ENCODE assay signal across 8 cellular contexts in genomic region chr17:49746791-49747490, GRCh38. TPM values are rescaled to one million over a fixed set of nuclear protein-coding genes. Genes with fewer than 3 reads are reported as not detected.
DNase-seq lines count a peak whose midpoint lies in the region; ATAC-seq and TF ChIP-seq lines count a peak whose summit lies in the region.

No MANE protein-coding gene starts in this region.

- TF ChIP-seq CTCF in DND-41 (IDR thresholded peaks at IDR 0.05; ENCODE audit: borderline replicate concordance, extremely low read depth, low read length, poor library complexity, severe bottlenecking): no peak
- TF ChIP-seq CTCF in chondrocyte (IDR thresholded peaks at IDR 0.05): no peak
- TF ChIP-seq CTCF in esophagus muscularis mucosa (IDR thresholded peaks at IDR 0.05): no peak

- H3K27me3 ChIP-seq in DND-41 (ENCODE audit: insufficient read depth, low read length, poor library complexity) (no peaks in the 10 kb centered on the region), esophagus muscularis mucosa (no peaks in the 10 kb centered on the region)

- H3K4me3 ChIP-seq in DND-41 (ENCODE audit: low read depth in 1 of 2, low read length in 2 of 2): peak overlapping the region in 1 of 2 experiments; percentile 43; a peak in 2 of 4 replicates
- H3K4me3 ChIP-seq in esophagus muscularis mucosa: no peak overlapping the region

- peaks cover 84% of the 10 kb centered on the region for H3K4me1 ChIP-seq in DND-41 (ENCODE audit: insufficient read depth, low read length)
- peaks cover 31 to 55% (median 38%) of the 10 kb centered on the region in 4 donors for H3K4me1 ChIP-seq in esophagus muscularis mucosa

- no peak overlapping the region; the same call in 1 of the 2 replicates for H2AFZ ChIP-seq in DND-41 (ENCODE audit: low read depth, low read length)

- no peak overlapping the region for H3K4me3 Mint-ChIP-seq in chondrocyte (ENCODE audit: unreplicated experiment)

- peak overlapping the region; percentile 66 for H3K4me2 ChIP-seq in DND-41 (ENCODE audit: insufficient read depth, low read length)

- no peak overlapping the region for H3K27ac Mint-ChIP-seq in chondrocyte (ENCODE audit: unreplicated experiment)

- WGBS in esophagus muscularis mucosa: 78% methylated on average over 5 of the region's 5 CpGs

- intact Hi-C loops in esophagus muscularis mucosa (cut with DNase I): no loop called here

- H3K36me3 ChIP-seq in DND-41 (ENCODE audit: insufficient read depth, low read length) (no peaks in the 10 kb centered on the region), esophagus muscularis mucosa (no peaks in the 10 kb centered on the region)

- TF ChIP-seq EP300 in esophagus muscularis mucosa (IDR thresholded peaks at IDR 0.05): no peak

- H3K79me2 ChIP-seq in DND-41 (ENCODE audit: insufficient read depth, low read length): peaks cover 69% of the 10 kb centered on the region

- TF ChIP-seq POLR2A in esophagus muscularis mucosa (IDR thresholded peaks at IDR 0.05; ENCODE audit: low read depth): no peak

- peak overlapping the region; percentile 92 for H3K27ac ChIP-seq in DND-41 (ENCODE audit: low read length)
- peak overlapping the region in 2 of 4 donors; percentile 1 to 19 for H3K27ac ChIP-seq in esophagus muscularis mucosa (replicated peaks in 1 of 4)

- DNase-seq in DND-41 (peak; percentile 53), chondrocyte (ENCODE audit: low spot score) (no peak), OCI-M2 (lab: John Stamatoyannopoulos, UW; ENCODE audit: unreplicated experiment) (no peak), esophagus muscularis mucosa (ENCODE audit: extremely low spot score) (no peak)
- peak; percentile 64 for DNase-seq in central memory CD4-positive, alpha-beta T cell
- no peak for DNase-seq in stimulated activated CD4-positive, alpha-beta T cell treated with anti-CD3 and anti-CD28 coated beads, Interleukin-4, amount 100 ng/mL, for 24 hours

- ATAC-seq in DND-41 (ENCODE audit: insufficient read depth, low read depth) (peak; percentile 64), GM19372 (IDR thresholded peaks at IDR 0.05; ENCODE audit: low read depth, unreplicated experiment) (peak; percentile 51), HG03342 (IDR thresholded peaks at IDR 0.05; ENCODE audit: unreplicated experiment) (peak; percentile 43)

- H3K27me3 Mint-ChIP-seq in chondrocyte (ENCODE audit: low read depth): no peaks in the 10 kb centered on the region

- peaks cover 15% of the 10 kb centered on the region for H4K20me1 ChIP-seq in DND-41 (ENCODE audit: insufficient read depth, low read length)

- H3K36me3 Mint-ChIP-seq in chondrocyte (ENCODE audit: low read depth): no peaks in the 10 kb centered on the region

- peak overlapping the region; percentile 50 for H3K9ac ChIP-seq in DND-41 (ENCODE audit: low read depth, low read length)

- no peaks in the 10 kb centered on the region for H3K9me3 Mint-ChIP-seq in chondrocyte (ENCODE audit: low read depth)

- H3K4me1 Mint-ChIP-seq in chondrocyte (ENCODE audit: low read depth): no peaks in the 10 kb centered on the region

- H3K9me3 ChIP-seq in DND-41 (ENCODE audit: insufficient read depth, low read length, severe bottlenecking): no peaks in the 10 kb centered on the region
- H3K9me3 ChIP-seq in esophagus muscularis mucosa: no peaks in the 10 kb centered on the region

RNA-seq across cellular contexts. Expression of gene FAM117A, which starts 17.0 kb away (rescaled TPM):
- total RNA-seq in chondrocyte (3.1 to 3.4 TPM (median 3.3 TPM) in 3 replicates), esophagus muscularis mucosa (10 to 100 TPM; 13.3 to 33.0 (median 24.8) TPM)

RNA-seq across cellular contexts. Expression of gene SLC35B1, which starts 39.2 kb away (rescaled TPM):
- total RNA-seq in chondrocyte: 45.2 to 62.8 TPM (median 45.3 TPM) in 3 replicates
- 10 to 100 TPM; 17.0 to 25.3 (median 18.4) TPM for total RNA-seq in esophagus muscularis mucosa

RNA-seq across cellular contexts. Expression of gene KAT7, which starts 41.5 kb away (rescaled TPM):
- 32.0 to 42.8 TPM (median 33.1 TPM) in 3 replicates for total RNA-seq in chondrocyte
- total RNA-seq in esophagus muscularis mucosa: 10 to 100 TPM; 29.5 to 48.1 (median 43.4) TPM

Comparison
In these comparisons a context has a peak if more than half of its experiments do, and no peak if none do; other contexts are left out.
1. DNase-seq: peak in DND-41 (single experiment) and central memory CD4-positive, alpha-beta T cell (single experiment); none in chondrocyte (single experiment), OCI-M2 (single experiment), esophagus muscularis mucosa (single experiment) and stimulated activated CD4-positive, alpha-beta T cell treated with anti-CD3 and anti-CD28 coated beads, Interleukin-4, amount 100 ng/mL, for 24 hours (single experiment).
2. Peak in every context shown above with its lines, with median percentiles within 50 percentile points of each other: ATAC-seq.